Comparison of ENCODE assay signal across 8 cellular contexts in genomic region chr19:30226464-30227070, GRCh38.
A peak's percentile ranks its signal among the peaks of the same experiment; 100 is the strongest.
DNase-seq lines count a peak whose midpoint lies in the region; TF ChIP-seq lines count a peak whose summit lies in the region.

No MANE protein-coding gene starts in this region.

- peaks cover 31% of the 10 kb centered on the region for H3K27me3 Mint-ChIP-seq in Caco-2 (ENCODE audit: insufficient read depth, unreplicated experiment)

- BruUV-seq in Caco-2 (replicated peaks; lab: Mats Ljungman, UMichigan) = no TSS peak

- H3K79me2 ChIP-seq in fibroblast of lung (ENCODE audit: control insufficient read depth, insufficient read depth, low read length) = no peaks in the 10 kb centered on the region

- peaks cover 11% of the 10 kb centered on the region for H3K4me1 Mint-ChIP-seq in Caco-2 (ENCODE audit: low read depth, unreplicated experiment)

- H3K9ac ChIP-seq in NT2/D1 (ENCODE audit: insufficient read length, low read depth) (no peak overlapping the region), fibroblast of lung (ENCODE audit: insufficient read depth, low read length) (no peak overlapping the region)

- peak overlapping the region; percentile 97 for H3K4me3 Mint-ChIP-seq in Caco-2 (ENCODE audit: unreplicated experiment)

- DNase-seq in Caco-2 (no peak), NT2/D1 (ENCODE audit: low read depth, low spot score) (no peak), fibroblast of lung (ENCODE audit: low read depth in 2 of 2) (no peak), posterior cingulate gyrus (peak in 6 of 10 donors; percentile 39 to 91 (median 58)), NCI-H345 treated with DMSO at 0.1 percent for 48 hours (lab: John Stamatoyannopoulos, UW; ENCODE audit: unreplicated experiment) (no peak), iPS-NIHi11 (ENCODE audit: low spot score) (no peak)
- no peak for DNase-seq in stimulated activated CD4-positive, alpha-beta T cell treated with anti-CD3 and anti-CD28 coated beads, Interleukin-2, amount 100 ng/mL, for 48 hours
- no peak for DNase-seq in effector CD8-positive, alpha-beta T cell (lab: John Stamatoyannopoulos, UW)

- peak overlapping the region; percentile 85 for H3K4me2 ChIP-seq in fibroblast of lung (ENCODE audit: extremely low read depth, insufficient read depth, low read length)

- no peaks in the 10 kb centered on the region for H3K36me3 ChIP-seq in Caco-2 (ENCODE audit: control insufficient read depth, insufficient read depth, low read length)
- no peaks in the 10 kb centered on the region for H3K36me3 ChIP-seq in NT2/D1 (ENCODE audit: insufficient read depth, insufficient read length, low read length)
- no peaks in the 10 kb centered on the region for H3K36me3 ChIP-seq in fibroblast of lung (ENCODE audit: control insufficient read depth, insufficient read depth, low read length)

- H3K9me3 ChIP-seq in Caco-2 (no peaks in the 10 kb centered on the region), NT2/D1 (ENCODE audit: insufficient read depth, low read length) (no peaks in the 10 kb centered on the region), fibroblast of lung (ENCODE audit: control insufficient read depth, insufficient read depth, low read depth, low read length) (no peaks in the 10 kb centered on the region)

- no peaks in the 10 kb centered on the region for H3K36me3 Mint-ChIP-seq in Caco-2 (ENCODE audit: insufficient read depth, unreplicated experiment)

- no peak overlapping the region for H3K27ac ChIP-seq in fibroblast of lung (ENCODE audit: insufficient read depth, low read length)

- peak overlapping the region; percentile 46 for H3K27ac Mint-ChIP-seq in Caco-2 (ENCODE audit: unreplicated experiment)

- TF ChIP-seq CTCF in Caco-2 (IDR thresholded peaks at IDR 0.05; ENCODE audit: insufficient read depth in 1 of 2, low read depth in 1 of 2, low read length in 1 of 2, severe bottlenecking in 1 of 2, unreplicated experiment in 1 of 2) (no peak), fibroblast of lung (conservative IDR thresholded peaks at IDR 0.05 in 1 of 2, IDR thresholded peaks at IDR 0.05 in 1 of 2; ENCODE audit: low read depth in 1 of 2, low read length in 2 of 2) (no peak)

- intact Hi-C loops in Caco-2 (cut with micrococcal nuclease; ENCODE audit: unreplicated experiment) = loop anchor here (1.0 to 5.0 kb wide), 2 partner anchors 181 to 424 kb away; no protein-coding TSS in a partner anchor
- intact Hi-C loops in posterior cingulate gyrus (cut with DNase I) = loop anchor here (2.0 to 10.0 kb wide), 4 partner anchors 146 to 426 kb away; partner anchors contain the start of gene ZNF536

- no peak overlapping the region for H2AFZ ChIP-seq in fibroblast of lung (ENCODE audit: low read length)

- H3K4me1 ChIP-seq in Caco-2 = peaks cover 5% of the 10 kb centered on the region; the same call in 1 of the 2 replicates
- H3K4me1 ChIP-seq in NT2/D1 (ENCODE audit: insufficient read depth, insufficient read length) = peaks cover 4% of the 10 kb centered on the region
- peaks cover 2% of the 10 kb centered on the region for H3K4me1 ChIP-seq in fibroblast of lung (ENCODE audit: control insufficient read depth, extremely low read depth, insufficient read depth, low read length)

- POLR2A ChIA-PET in Caco-2 (lab: Charles Lee) = no interaction called here

- CTCF ChIA-PET in Caco-2 (lab: Charles Lee) = no interaction called here

- H3K9me3 Mint-ChIP-seq in Caco-2 (ENCODE audit: unreplicated experiment) = no peaks in the 10 kb centered on the region

- no peak overlapping the region for H3K4me3 ChIP-seq in Caco-2 (ENCODE audit: low read depth, low read length)
- peak overlapping the region; percentile 25 for H3K4me3 ChIP-seq in NT2/D1 (ENCODE audit: insufficient read length, low read depth)
- peak overlapping the region; percentile 48 to 73 (median 57) for H3K4me3 ChIP-seq in fibroblast of lung (replicated peaks in 1 of 4; ENCODE audit: control extremely low read depth in 1 of 4, insufficient read depth in 1 of 4, low read depth in 3 of 4, low read length in 4 of 4)

- no peaks in the 10 kb centered on the region for H3K27me3 ChIP-seq in Caco-2 (replicated peaks; ENCODE audit: control insufficient read depth, insufficient read depth, low read length)
- H3K27me3 ChIP-seq in NT2/D1 (ENCODE audit: insufficient read depth, insufficient read length) = peaks cover 81% of the 10 kb centered on the region
- peaks cover 13% of the 10 kb centered on the region for H3K27me3 ChIP-seq in fibroblast of lung (ENCODE audit: control insufficient read depth, insufficient read depth, low read length)

- H4K20me1 ChIP-seq in fibroblast of lung (ENCODE audit: control insufficient read depth, extremely low read depth, insufficient read depth, low read length) = no peaks in the 10 kb centered on the region

Comparison
In these comparisons a context has a peak if more than half of its experiments do, and no peak if none do; other contexts are left out.
1. DNase-seq: peak in posterior cingulate gyrus (6 of 10); none in Caco-2 (0 of 2), NT2/D1 (single experiment), fibroblast of lung (0 of 2), stimulated activated CD4-positive, alpha-beta T cell treated with anti-CD3 and anti-CD28 coated beads, Interleukin-2, amount 100 ng/mL, for 48 hours (0 of 2), effector CD8-positive, alpha-beta T cell (single experiment), NCI-H345 treated with DMSO at 0.1 percent for 48 hours (single experiment) and iPS-NIHi11 (single experiment).